13 cellular contexts compared by ENCODE assay signal in genomic region chr14:99744199-99744872, GRCh38. TPM values are rescaled to one million over a fixed set of nuclear protein-coding genes. Genes with fewer than 3 reads are reported as not detected.
DNase-seq lines count a peak whose midpoint lies in the region; ATAC-seq, FAIRE-seq and TF ChIP-seq lines count a peak whose summit lies in the region.
"Had no signal": no experiment of that assay in that cellular context is flagged by ENCODE, and none has a peak within 500 bp of the region (broad histone marks: within the 10 kb centered on the region; RNA-seq: fewer than 3 reads in every experiment).

No MANE protein-coding gene starts in this region.

- no peak for ATAC-seq in GM18511 (IDR thresholded peaks at IDR 0.05; ENCODE audit: unreplicated experiment)

- H2BK15ac ChIP-seq in H1 (ENCODE audit: low read length): no peak overlapping the region
- H2BK15ac ChIP-seq in mesendoderm (replicated peaks; ENCODE audit: low read depth): no peak overlapping the region

- H3K4me2 ChIP-seq in H1 (ENCODE audit: insufficient read depth in 1 of 2, low read depth in 2 of 2, low read length in 2 of 2) (peak overlapping the region; percentile 32 to 44; a peak in 2 of 4 replicates), mesendoderm (ENCODE audit: low read length) (no peak overlapping the region)

- H3K4me1 ChIP-seq in H1 (replicated peaks in 1 of 4; ENCODE audit: control insufficient read depth in 3 of 4, insufficient read depth in 4 of 4, low read length in 3 of 4) (peaks cover 4 to 13% (median 5%) of the 10 kb centered on the region in 4 experiments), mesendoderm (ENCODE audit: control insufficient read depth, low read depth, low read length) (no peaks in the 10 kb centered on the region)

- no peaks in the 10 kb centered on the region for H3K36me3 ChIP-seq in H1 (ENCODE audit: control insufficient read depth in 2 of 4, insufficient read depth in 4 of 4, low read length in 3 of 4)
- no peaks in the 10 kb centered on the region for H3K36me3 ChIP-seq in mesendoderm (ENCODE audit: control insufficient read depth, insufficient read depth, low read length)
- H3K36me3 ChIP-seq: BLaER1 treated with 17β-estradiol and CSF1 and Interleukin-3, amounts not matched to agents 10 nM and 100 nM had no signal

- no peak overlapping the region; the same call in 1 of the 2 replicates for H2BK5ac ChIP-seq in H1 (ENCODE audit: low read depth, low read length)
- no peak overlapping the region for H2BK5ac ChIP-seq in mesendoderm (ENCODE audit: low read length)

- peak overlapping the region in 1 of 4 experiments; percentile 43; a peak in 1 of 8 replicates for H3K4me3 ChIP-seq in H1 (ENCODE audit: extremely low read depth in 1 of 4, insufficient read depth in 2 of 4, low read depth in 3 of 4, low read length in 4 of 4)
- no peak overlapping the region for H3K4me3 ChIP-seq in mesendoderm (ENCODE audit: low read length)
- H3K4me3 ChIP-seq: BLaER1 treated with 17β-estradiol and CSF1 and Interleukin-3, amounts not matched to agents 10 nM and 100 nM; dorsolateral prefrontal cortex; testis had no signal

- H2BK12ac ChIP-seq in H1 (ENCODE audit: low read depth, low read length): no peak overlapping the region; the same call in 1 of the 2 replicates

- no peak overlapping the region for H3K27ac ChIP-seq in H1 (ENCODE audit: low read depth, low read length)
- no peak overlapping the region for H3K27ac ChIP-seq in mesendoderm (ENCODE audit: low read depth, low read length)
- H3K27ac ChIP-seq: BLaER1 treated with 17β-estradiol and CSF1 and Interleukin-3, amounts not matched to agents 10 nM and 100 nM; dorsolateral prefrontal cortex; testis had no signal

- no peaks in the 10 kb centered on the region for H3K9me3 ChIP-seq in H1 (ENCODE audit: insufficient read depth in 2 of 2, low read depth in 1 of 2, low read length in 1 of 2)
- H3K9me3 ChIP-seq: BLaER1 treated with 17β-estradiol and CSF1 and Interleukin-3, amounts not matched to agents 10 nM and 100 nM; testis had no signal

- no peaks in the 10 kb centered on the region; a peak in 2 of 7 replicates for H3K27me3 ChIP-seq in H1 (replicated peaks in 1 of 4; ENCODE audit: control insufficient read depth in 3 of 4, extremely low read depth in 1 of 4, insufficient read depth in 3 of 4, low read length in 3 of 4)
- no peaks in the 10 kb centered on the region for H3K27me3 ChIP-seq in mesendoderm (ENCODE audit: insufficient read depth, low read length, poor library complexity)
- H3K27me3 ChIP-seq: dorsolateral prefrontal cortex, testis had no signal

- DNase-seq in Daoy (ENCODE audit: low read depth) (peak; percentile 88), NCI-H748 (lab: John Stamatoyannopoulos, UW; ENCODE audit: unreplicated experiment) (peak; percentile 36), H1 (ENCODE audit: low read depth in 1 of 2, low spot score in 2 of 2) (no peak), mesendoderm (peak; percentile 72), 8988T (no peak)
- DNase-seq in stimulated activated CD4-positive, alpha-beta T cell treated with anti-CD3 and anti-CD28 coated beads, Interleukin-2, amount 100 ng/mL, for 48 hours: no peak
- DNase-seq in stimulated activated naive CD4-positive, alpha-beta T cell (lab: John Stamatoyannopoulos, UW): no peak
- DNase-seq: activated CD4-positive, alpha-beta T cell treated with anti-CD3 and anti-CD28 coated beads for 36 hours; activated naive CD4-positive, alpha-beta T cell; dorsolateral prefrontal cortex; testis had no signal

- POLR2A ChIA-PET in H1 (lab: Charles Lee; ENCODE audit: partially characterized antibody): no interaction called here

- peak; percentile 73 to 77 for TF ChIP-seq RAD21 in H1 (IDR thresholded peaks at IDR 0.05 in 1 of 2, conservative IDR thresholded peaks at IDR 0.05 in 1 of 2; ENCODE audit: low read depth in 2 of 2, low read length in 2 of 2)

- CTCF ChIA-PET in H1 (lab: Charles Lee; ENCODE audit: partially characterized antibody): interaction anchor here (0.7 to 17.3 kb wide), 7 partner anchors 9 to 168 kb away, joined by 3 to 237 read pairs (median 3); no protein-coding TSS in a partner anchor

- H4K8ac ChIP-seq in H1 (ENCODE audit: extremely low read depth, insufficient read depth, low read length) (no peak overlapping the region), mesendoderm (ENCODE audit: low read depth, low read length) (no peak overlapping the region)

- FAIRE-seq in H1 (lab: Jason Lieb, UNC): peak; percentile 76

- H4K5ac ChIP-seq in H1 (ENCODE audit: insufficient read length, low read depth, low read length): peak overlapping the region; percentile 57
- no peak overlapping the region for H4K5ac ChIP-seq in mesendoderm (ENCODE audit: low read length)

- H4K20me1 ChIP-seq in H1 (replicated peaks in 1 of 2; ENCODE audit: control insufficient read depth in 1 of 2, insufficient read depth in 2 of 2, low read length in 2 of 2): no peaks in the 10 kb centered on the region

- peak in 2 of 3 experiments; percentile 47 to 51; a peak in 3 of 4 replicates for TF ChIP-seq CTCF in H1 (IDR thresholded peaks at IDR 0.05; ENCODE audit: control extremely low read depth in 1 of 3, insufficient read depth in 1 of 3, low read depth in 1 of 3, low read length in 3 of 3)

- WGBS in H1 (ENCODE audit: extremely low coverage in 1 of 2, insufficient coverage in 1 of 2, insufficient read length in 1 of 2, insufficient replicate concordance in 2 of 2, low coverage in 1 of 2, low lambda C conversion rate in 2 of 2, missing lambda C conversion rate in 1 of 2), 2 experiments: 15% methylated on average over 11 of the region's 11 CpGs; no CpG with 5 or more reads in 1 of the 2 experiments
- no CpG with 5 or more reads among the region's 11 CpGs for WGBS in mesendoderm (ENCODE audit: extremely low coverage, insufficient coverage, low lambda C conversion rate)

- TF ChIP-seq EP300 in H1 (IDR thresholded peaks at IDR 0.05; ENCODE audit: borderline replicate concordance in 1 of 2, low read depth in 2 of 2, low read length in 2 of 2): no peak

- H3K23me2 ChIP-seq in H1 (ENCODE audit: low read depth, low read length): no peaks in the 10 kb centered on the region; the same call in 1 of the 2 replicates

- no peak overlapping the region; the same call in 1 of the 2 replicates for H3K18ac ChIP-seq in H1 (ENCODE audit: extremely low read depth, low read length)
- H3K18ac ChIP-seq in mesendoderm (ENCODE audit: low read length): no peak overlapping the region

- peak overlapping the region; percentile 58 for H4K91ac ChIP-seq in H1 (replicated peaks; ENCODE audit: insufficient read length, low read length)

- no peak overlapping the region for H2BK20ac ChIP-seq in H1 (ENCODE audit: low read length)

- H3K23ac ChIP-seq in H1 (ENCODE audit: insufficient read length) (no peak overlapping the region), mesendoderm (ENCODE audit: low read length) (no peak overlapping the region)

- H3K9ac ChIP-seq in H1 (replicated peaks in 1 of 4; ENCODE audit: extremely low read depth in 1 of 4, low read depth in 3 of 4, low read length in 3 of 4) (no peak overlapping the region), mesendoderm (ENCODE audit: low read length) (no peak overlapping the region)
- H3K9ac ChIP-seq: BLaER1 treated with 17β-estradiol and CSF1 and Interleukin-3, amounts not matched to agents 10 nM and 100 nM had no signal

- TF ChIP-seq POLR2A in H1 (IDR thresholded peaks at IDR 0.05; ENCODE audit: control extremely low read depth in 1 of 2, low read depth in 2 of 2, low read length in 2 of 2): no peak

- H3K14ac ChIP-seq in H1 (ENCODE audit: insufficient read length): no peak overlapping the region

- H2BK120ac ChIP-seq in H1 (replicated peaks; ENCODE audit: low read depth, low read length) (peak overlapping the region; percentile 9), mesendoderm (ENCODE audit: low read depth, low read length) (no peak overlapping the region)

- H3K56ac ChIP-seq in H1 (replicated peaks; ENCODE audit: insufficient read length, low read depth, low read length): no peak overlapping the region
- no peak overlapping the region for H3K56ac ChIP-seq in mesendoderm (ENCODE audit: low read length)

- H3K4ac ChIP-seq in H1 (replicated peaks; ENCODE audit: insufficient read length, low read depth, low read length) (no peak overlapping the region), mesendoderm (ENCODE audit: low read depth, low read length) (no peak overlapping the region)

- no peak overlapping the region for H2AFZ ChIP-seq in H1 (ENCODE audit: low read length)

- H3K79me1 ChIP-seq in H1 (ENCODE audit: low read depth, low read length) (no peaks in the 10 kb centered on the region), mesendoderm (ENCODE audit: low read length) (no peaks in the 10 kb centered on the region)

- H2AK5ac ChIP-seq in H1 (ENCODE audit: low read depth, low read length) (no peak overlapping the region), mesendoderm (ENCODE audit: low read length) (no peak overlapping the region)

- H3K79me2 ChIP-seq in H1 (ENCODE audit: control insufficient read depth in 1 of 2, insufficient read depth in 2 of 2, low read length in 2 of 2): no peaks in the 10 kb centered on the region
- no peaks in the 10 kb centered on the region for H3K79me2 ChIP-seq in mesendoderm (ENCODE audit: control insufficient read depth, insufficient read depth, low read length)

TF ChIP-seq in H1, 55 proteins besides CTCF, POLR2A, EP300 and RAD21 (continues in another document):
- TF ChIP-seq CBX8 (IDR thresholded peaks at IDR 0.05; ENCODE audit: borderline replicate concordance, low read depth, low read length) (no peak), SP2 (IDR thresholded peaks at IDR 0.05; ENCODE audit: low read length) (no peak), ASH2L (IDR thresholded peaks at IDR 0.05; ENCODE audit: low read length) (no peak), TEAD4 (IDR thresholded peaks at IDR 0.05; ENCODE audit: low read depth, low read length) (no peak), RXRA (IDR thresholded peaks at IDR 0.05; ENCODE audit: insufficient read depth, low read depth, low read length) (no peak), CTBP2 (IDR thresholded peaks at IDR 0.05; ENCODE audit: borderline replicate concordance, insufficient read depth, insufficient read length, low read length) (peak; percentile 41), JUN (IDR thresholded peaks at IDR 0.05; ENCODE audit: low read depth, low read length) (0 out of 2 replicates have a peak, but pooled peaks have one; percentile 5)

RNA-seq across cellular contexts. Expression of gene EML1, which starts 48.9 kb away (rescaled TPM):
- 95.5 and 101 TPM in 2 replicates for total RNA-seq in Daoy (2014; rRNA removed; shearing (Covaris generic))
- total RNA-seq in H1 (2021; fragmentation: NEBNext Ultra II Directional; extraction: Animal tissue kit (Norgen Biotek cat#: 25700)): 24.7 and 32.9 TPM in 2 replicates
- 9.8 and 11.1 TPM in 2 replicates for polyA plus RNA-seq in H1 (2011; rRNA removed)
- 11.8 TPM for polyA plus RNA-seq in H1 (2011; cell fraction: cytosol; rRNA removed)
- polyA plus RNA-seq in H1 (2011; cell fraction: nucleus; rRNA removed): 30.9 TPM
- polyA plus RNA-seq in H1 (2012, experiment 1 of 2): 16.6 to 36.3 TPM (median 23.0 TPM) in 4 replicates
- 3.3 TPM for polyA plus RNA-seq in H1 (2012, experiment 2 of 2)
- 6.5 TPM for polyA plus RNA-seq in H1 (2013, experiment 1 of 2)
- polyA plus RNA-seq in H1 (2013, experiment 2 of 2): 6.7 TPM
- polyA minus RNA-seq in H1 (2011; rRNA and poly(A)+ RNA removed): 55.1 and 82.5 TPM in 2 replicates
- polyA minus RNA-seq in H1 (2011; cell fraction: cytosol; rRNA and poly(A)+ RNA removed): 20.8 TPM
- 60.8 TPM for polyA minus RNA-seq in H1 (2011; cell fraction: nucleus; rRNA and poly(A)+ RNA removed)
- 4.8 TPM for polyA plus RNA-seq in mesendoderm (2013, experiment 1 of 2)
- 5.6 TPM for polyA plus RNA-seq in mesendoderm (2013, experiment 2 of 2)

Comparison
In these comparisons a context has a peak if more than half of its experiments do, and no peak if none do; other contexts are left out.
1. DNase-seq: peak in Daoy (single experiment), NCI-H748 (single experiment) and mesendoderm (single experiment); none in H1 (0 of 2), stimulated activated CD4-positive, alpha-beta T cell treated with anti-CD3 and anti-CD28 coated beads, Interleukin-2, amount 100 ng/mL, for 48 hours (0 of 2), stimulated activated naive CD4-positive, alpha-beta T cell (0 of 6) and 8988T (single experiment).